In the genomic region with DNA sequence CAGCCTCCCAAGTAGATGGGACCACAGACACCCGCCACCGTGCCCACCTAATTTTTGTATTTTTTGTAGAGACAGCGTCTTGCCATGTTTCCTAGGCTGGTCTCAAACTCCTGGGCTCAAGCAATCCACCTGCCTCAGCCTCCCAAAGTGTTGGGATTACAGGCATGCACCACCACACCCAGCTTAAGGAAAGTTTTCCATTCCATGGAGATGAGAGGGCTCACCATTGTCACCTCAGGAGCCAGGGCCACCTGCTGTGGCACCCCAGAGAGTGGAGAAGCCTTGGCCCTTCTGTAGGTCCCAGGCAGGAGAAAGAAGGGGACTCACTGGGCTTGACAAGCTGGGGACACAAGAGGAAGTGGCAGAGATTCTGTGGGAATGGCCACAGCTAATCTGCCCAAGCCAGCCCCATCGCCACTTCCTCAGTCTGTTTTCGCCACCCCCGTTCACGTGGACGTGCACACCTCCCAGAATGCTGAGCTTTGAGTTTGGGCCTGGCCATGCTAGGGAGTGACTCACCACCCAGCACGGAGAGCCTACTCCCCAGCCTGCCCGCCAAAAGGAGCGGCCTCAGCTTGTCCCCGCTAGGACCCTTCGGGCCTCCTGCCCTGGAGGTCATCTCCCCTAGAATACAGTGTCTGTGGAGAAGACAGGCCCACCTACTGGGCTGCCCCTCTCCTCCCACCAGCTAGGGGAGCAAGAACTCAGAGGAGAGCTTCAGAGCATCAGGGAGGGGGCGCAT, we compare ENCODE assay signal across 7 cellular contexts. TPM values are rescaled to one million over a fixed set of nuclear protein-coding genes. Genes with fewer than 3 reads are reported as not detected.
DNase-seq lines count a peak whose midpoint lies in the region; ATAC-seq and TF ChIP-seq lines count a peak whose summit lies in the region.

No MANE protein-coding gene starts in this region.

- H2AFZ ChIP-seq in Loucy (ENCODE audit: low read length) (no peak overlapping the region), PC-3 (ENCODE audit: low read length) (no peak overlapping the region)

- H3K27me3 ChIP-seq in Loucy (ENCODE audit: insufficient read depth, low read length, poor library complexity, severe bottlenecking), result no peaks in the 10 kb centered on the region
- H3K27me3 ChIP-seq in PC-3 (ENCODE audit: low read length), result no peaks in the 10 kb centered on the region

- H4K20me1 ChIP-seq in Loucy (ENCODE audit: insufficient read depth, low read length, poor library complexity, severe bottlenecking) (peaks cover 12% of the 10 kb centered on the region), PC-3 (ENCODE audit: low read length) (peaks cover 24% of the 10 kb centered on the region)

- peak overlapping the region; percentile 65 for H3K4me3 Mint-ChIP-seq in activated T-helper 17 cell treated with anti-CD3 and anti-CD28 coated beads, Interleukin-2, amount 50 U/mL, for 72 hours
- peak overlapping the region; percentile 33 to 64 (median 47) for H3K4me3 Mint-ChIP-seq in immature natural killer cell
- H3K4me3 Mint-ChIP-seq in stimulated activated naive CD8-positive, alpha-beta T cell treated with anti-CD3 and anti-CD28 coated beads, Interleukin-15, Interleukin-2, amounts not matched to agents 100 ng/mL and 50 ng/mL, for 24 hours, result no peak overlapping the region

- H3K79me2 ChIP-seq in Loucy (ENCODE audit: insufficient read depth, low read length) (peaks cover 36% of the 10 kb centered on the region), PC-3 (ENCODE audit: low read length) (peaks cover 86% of the 10 kb centered on the region)

- POLR2A ChIA-PET in PC-3 (lab: Charles Lee; ENCODE audit: unreplicated experiment), result no interaction called here

- no TSS peak for BruUV-seq in PC-3 (replicated peaks; lab: Mats Ljungman, UMichigan)

- H3K9ac ChIP-seq in Loucy (ENCODE audit: low read depth, low read length, poor library complexity, severe bottlenecking) (peak overlapping the region; percentile 45), PC-3 (ENCODE audit: low read length) (no peak overlapping the region)

- DNase-seq in immature natural killer cell (peak; percentile 42 to 50 (median 43)), NCI-H2029 (lab: John Stamatoyannopoulos, UW) (no peak), NCI-H748 (lab: John Stamatoyannopoulos, UW; ENCODE audit: unreplicated experiment) (no peak), PC-3 (no peak)

- H3K27ac ChIP-seq in PC-3 (ENCODE audit: low read length), result no peak overlapping the region

- H3K4me2 ChIP-seq in Loucy (ENCODE audit: low read depth, low read length, poor library complexity, severe bottlenecking), result peak overlapping the region; percentile 48
- H3K4me2 ChIP-seq in PC-3 (ENCODE audit: low read length), result no peak overlapping the region

- intact Hi-C loops in PC-3 (cut with micrococcal nuclease), result no loop called here

- no peak overlapping the region for H3K4me3 ChIP-seq in Loucy (ENCODE audit: low read length, poor library complexity, severe bottlenecking)
- H3K4me3 ChIP-seq in PC-3 (ENCODE audit: low read length), result no peak overlapping the region

- H3K27me3 Mint-ChIP-seq in activated T-helper 17 cell treated with anti-CD3 and anti-CD28 coated beads, Interleukin-2, amount 50 U/mL, for 72 hours, result no peaks in the 10 kb centered on the region
- peaks cover 0 to 5% (median 2%) of the 10 kb centered on the region in 3 donors for H3K27me3 Mint-ChIP-seq in immature natural killer cell (ENCODE audit: low read depth in 3 of 3)
- no peaks in the 10 kb centered on the region for H3K27me3 Mint-ChIP-seq in stimulated activated naive CD8-positive, alpha-beta T cell treated with anti-CD3 and anti-CD28 coated beads, Interleukin-15, Interleukin-2, amounts not matched to agents 100 ng/mL and 50 ng/mL, for 24 hours

- CTCF ChIA-PET in PC-3 (lab: Charles Lee), result no interaction called here

- no peaks in the 10 kb centered on the region for H3K36me3 ChIP-seq in Loucy (ENCODE audit: insufficient read depth, low read length)
- H3K36me3 ChIP-seq in PC-3 (ENCODE audit: low read depth, low read length), result peaks cover 3% of the 10 kb centered on the region; the same call in 1 of the 2 replicates

- TF ChIP-seq CTCF in Loucy (conservative IDR thresholded peaks at IDR 0.05; ENCODE audit: low read length) (no peak), PC-3 (conservative IDR thresholded peaks at IDR 0.05; ENCODE audit: low read depth, low read length) (no peak)

- H3K36me3 Mint-ChIP-seq in activated T-helper 17 cell treated with anti-CD3 and anti-CD28 coated beads, Interleukin-2, amount 50 U/mL, for 72 hours (ENCODE audit: low read depth), result peaks cover 7% of the 10 kb centered on the region
- H3K36me3 Mint-ChIP-seq in immature natural killer cell, result no peaks in the 10 kb centered on the region
- H3K36me3 Mint-ChIP-seq in stimulated activated naive CD8-positive, alpha-beta T cell treated with anti-CD3 and anti-CD28 coated beads, Interleukin-15, Interleukin-2, amounts not matched to agents 100 ng/mL and 50 ng/mL, for 24 hours (ENCODE audit: low read depth), result peaks cover 8% of the 10 kb centered on the region

- H3K4me1 ChIP-seq in Loucy (ENCODE audit: insufficient read depth, low read length, poor library complexity, severe bottlenecking) (peaks cover 59% of the 10 kb centered on the region), PC-3 (ENCODE audit: insufficient read depth, low read length) (peaks cover 35% of the 10 kb centered on the region)

- H3K4me1 Mint-ChIP-seq in activated T-helper 17 cell treated with anti-CD3 and anti-CD28 coated beads, Interleukin-2, amount 50 U/mL, for 72 hours, result peaks cover 42% of the 10 kb centered on the region
- H3K4me1 Mint-ChIP-seq in immature natural killer cell, result peaks cover 67 to 75% of the 10 kb centered on the region in 2 donors
- H3K4me1 Mint-ChIP-seq in stimulated activated naive CD8-positive, alpha-beta T cell treated with anti-CD3 and anti-CD28 coated beads, Interleukin-15, Interleukin-2, amounts not matched to agents 100 ng/mL and 50 ng/mL, for 24 hours (ENCODE audit: low read depth), result peaks cover 75% of the 10 kb centered on the region

- H3F3A ChIP-seq in Loucy (ENCODE audit: low read depth) (no peaks in the 10 kb centered on the region), PC-3 (ENCODE audit: low read length, unreplicated experiment) (no peaks in the 10 kb centered on the region)

- H3K27ac Mint-ChIP-seq in activated T-helper 17 cell treated with anti-CD3 and anti-CD28 coated beads, Interleukin-2, amount 50 U/mL, for 72 hours, result peak overlapping the region; percentile 88
- peak overlapping the region; percentile 78 to 94 (median 88) for H3K27ac Mint-ChIP-seq in immature natural killer cell
- H3K27ac Mint-ChIP-seq in stimulated activated naive CD8-positive, alpha-beta T cell treated with anti-CD3 and anti-CD28 coated beads, Interleukin-15, Interleukin-2, amounts not matched to agents 100 ng/mL and 50 ng/mL, for 24 hours, result peak overlapping the region; percentile 40

- H3K9me3 Mint-ChIP-seq in activated T-helper 17 cell treated with anti-CD3 and anti-CD28 coated beads, Interleukin-2, amount 50 U/mL, for 72 hours, result no peaks in the 10 kb centered on the region
- no peaks in the 10 kb centered on the region for H3K9me3 Mint-ChIP-seq in immature natural killer cell
- no peaks in the 10 kb centered on the region for H3K9me3 Mint-ChIP-seq in stimulated activated naive CD8-positive, alpha-beta T cell treated with anti-CD3 and anti-CD28 coated beads, Interleukin-15, Interleukin-2, amounts not matched to agents 100 ng/mL and 50 ng/mL, for 24 hours

- H3K9me2 ChIP-seq in Loucy (replicated peaks; ENCODE audit: low read depth, low read length) (no peaks in the 10 kb centered on the region), PC-3 (replicated peaks; ENCODE audit: low read length) (no peaks in the 10 kb centered on the region)

- no peaks in the 10 kb centered on the region for H3K9me3 ChIP-seq in Loucy (ENCODE audit: insufficient read depth, low read depth, low read length)
- no peaks in the 10 kb centered on the region for H3K9me3 ChIP-seq in PC-3 (ENCODE audit: low read length)

- ATAC-seq in activated T-helper 17 cell treated with anti-CD3 and anti-CD28 coated beads, Interleukin-2, amount 50 U/mL, for 72 hours (replicated peaks), result peak; percentile 87
- ATAC-seq in PC-3, result no peak

RNA-seq across cellular contexts. Expression of a gene that starts 4.8 kb away (rescaled TPM):
- 10 to 100 TPM in 1 of 2 donors, 1 to 10 TPM in 1; 8.2 to 15.0 TPM for total RNA-seq in activated T-helper 17 cell treated with anti-CD3 and anti-CD28 coated beads, Interleukin-2, amount 50 U/mL, for 72 hours
- 10 to 100 TPM in 1 of 3 donors, 1 to 10 TPM in 2; 6.6 to 13.7 (median 7.3) TPM for polyA plus RNA-seq in immature natural killer cell
- 33.9 and 43.8 TPM in 2 replicates for total RNA-seq in PC-3 (2014; rRNA removed)

RNA-seq across cellular contexts. Expression of a gene that starts 16.9 kb away (rescaled TPM):
- total RNA-seq in activated T-helper 17 cell treated with anti-CD3 and anti-CD28 coated beads, Interleukin-2, amount 50 U/mL, for 72 hours, result 10 to 100 TPM; 24.3 to 36.1 TPM
- polyA plus RNA-seq in immature natural killer cell, result under 1 TPM in 2 of 3 donors, not detected in 1; 0.62 to 0.68 TPM
- total RNA-seq in PC-3 (2014; rRNA removed), result 40.8 and 42.4 TPM in 2 replicates

Comparison
In these comparisons a context has a peak if more than half of its experiments do, and no peak if none do; other contexts are left out.
1. DNase-seq: peak in immature natural killer cell (3 of 3); none in NCI-H2029 (single experiment), NCI-H748 (single experiment) and PC-3 (single experiment).
2. Peak in every context shown above with its lines, with median percentiles within 50 percentile points of each other: H3K27ac Mint-ChIP-seq.